ENCODE assay signal across 15 cellular contexts in genomic region chr5:126732716-126733115, GRCh38.
"Had no signal": no experiment of that assay in that cellular context is flagged by ENCODE, and none has a peak within 500 bp of the region (broad histone marks: within the 10 kb centered on the region; RNA-seq: fewer than 3 reads in every experiment).

No MANE protein-coding gene starts in this region.

- H3K27me3 ChIP-seq: gastrocnemius medialis, suprapubic skin had no signal

- H3K4me1 ChIP-seq: gastrocnemius medialis, parathyroid adenoma, suprapubic skin had no signal

- H3K27ac Mint-ChIP-seq: activated CD4-positive, alpha-beta T cell treated with anti-CD3 and anti-CD28 coated beads, Interleukin-2, amount 10 ng/mL, durations not matched to agents 7 days and 5 days; activated T-helper 17 cell treated with anti-CD3 and anti-CD28 coated beads, Interleukin-2, amount 50 U/mL, for 72 hours; naive thymus-derived CD4-positive, alpha-beta T cell; stimulated activated naive CD8-positive, alpha-beta T cell treated with anti-CD3 and anti-CD28 coated beads, Interleukin-15, Interleukin-2, amounts not matched to agents 100 ng/mL and 50 ng/mL, for 24 hours; type B pancreatic cell had no signal

- H3K9me3 ChIP-seq: gastrocnemius medialis, heart right ventricle, suprapubic skin had no signal

- H3K4me3 Mint-ChIP-seq: activated CD4-positive, alpha-beta T cell treated with anti-CD3 and anti-CD28 coated beads, Interleukin-2, amount 10 ng/mL, durations not matched to agents 7 days and 5 days; activated T-helper 17 cell treated with anti-CD3 and anti-CD28 coated beads, Interleukin-2, amount 50 U/mL, for 72 hours; naive thymus-derived CD4-positive, alpha-beta T cell; stimulated activated naive CD8-positive, alpha-beta T cell treated with anti-CD3 and anti-CD28 coated beads, Interleukin-15, Interleukin-2, amounts not matched to agents 100 ng/mL and 50 ng/mL, for 24 hours; type B pancreatic cell had no signal

- DNase-seq: activated CD4-positive, alpha-beta T cell treated with anti-CD3 and anti-CD28 coated beads, Interleukin-2, amount 10 ng/mL, durations not matched to agents 7 days and 5 days; activated CD4-positive, CD25-positive, alpha-beta regulatory T cell; activated naive CD4-positive, alpha-beta T cell treated with Interleukin-2 at 50 U/mL for 16 hours; aorta; erythroblast; gastrocnemius medialis; heart right ventricle; naive thymus-derived CD4-positive, alpha-beta T cell; retina had no signal

- H3K36me3 Mint-ChIP-seq: naive thymus-derived CD4-positive, alpha-beta T cell; type B pancreatic cell had no signal

- ATAC-seq: activated T-helper 17 cell treated with anti-CD3 and anti-CD28 coated beads, Interleukin-2, amount 50 U/mL, for 72 hours; gastrocnemius medialis; heart right ventricle; naive thymus-derived CD4-positive, alpha-beta T cell had no signal

- H3K4me3 ChIP-seq: gastrocnemius medialis, heart right ventricle, smooth muscle cell, suprapubic skin had no signal

- H3K36me3 ChIP-seq: gastrocnemius medialis, heart right ventricle, suprapubic skin had no signal

- H3K9me3 Mint-ChIP-seq: activated CD4-positive, alpha-beta T cell treated with anti-CD3 and anti-CD28 coated beads, Interleukin-2, amount 10 ng/mL, durations not matched to agents 7 days and 5 days; activated T-helper 17 cell treated with anti-CD3 and anti-CD28 coated beads, Interleukin-2, amount 50 U/mL, for 72 hours; naive thymus-derived CD4-positive, alpha-beta T cell; stimulated activated naive CD8-positive, alpha-beta T cell treated with anti-CD3 and anti-CD28 coated beads, Interleukin-15, Interleukin-2, amounts not matched to agents 100 ng/mL and 50 ng/mL, for 24 hours; type B pancreatic cell had no signal

- H3K9ac ChIP-seq: parathyroid adenoma had no signal

- H3K27ac ChIP-seq: gastrocnemius medialis, heart right ventricle, parathyroid adenoma, suprapubic skin had no signal

- H3K27me3 Mint-ChIP-seq: activated CD4-positive, alpha-beta T cell treated with anti-CD3 and anti-CD28 coated beads, Interleukin-2, amount 10 ng/mL, durations not matched to agents 7 days and 5 days; activated T-helper 17 cell treated with anti-CD3 and anti-CD28 coated beads, Interleukin-2, amount 50 U/mL, for 72 hours; stimulated activated naive CD8-positive, alpha-beta T cell treated with anti-CD3 and anti-CD28 coated beads, Interleukin-15, Interleukin-2, amounts not matched to agents 100 ng/mL and 50 ng/mL, for 24 hours; type B pancreatic cell had no signal
